In genomic region chr22:42855726-42856125, GRCh38 we compare ENCODE assay signal across 8 cellular contexts. TPM values are rescaled to one million over a fixed set of nuclear protein-coding genes. Genes with fewer than 3 reads are reported as not detected.
DNase-seq lines count a peak whose midpoint lies in the region; ATAC-seq, FAIRE-seq and TF ChIP-seq lines count a peak whose summit lies in the region.

No MANE protein-coding gene starts in this region.

- H3K27me3 ChIP-seq in WERI-Rb-1 (ENCODE audit: insufficient read depth, low read depth, severe bottlenecking) (no peaks in the 10 kb centered on the region), skeletal muscle tissue (ENCODE audit: control insufficient read depth in 3 of 3, insufficient read depth in 3 of 3, low read length in 3 of 3) (no peaks in the 10 kb centered on the region)

- DNase-seq in GM12892 (ENCODE audit: insufficient read length) (no peak), WERI-Rb-1 (no peak), fibroblast of villous mesenchyme (ENCODE audit: low read depth) (no peak), D721Med (ENCODE audit: insufficient read length, low spot score) (no peak), omental fat pad (ENCODE audit: low spot score) (no peak), NCI-H2029 treated with DMSO at 0.1 percent for 48 hours (lab: John Stamatoyannopoulos, UW) (no peak)
- DNase-seq in stimulated activated CD4-positive, alpha-beta T cell treated with anti-CD3 and anti-CD28 coated beads, Interleukin-15, amount 100 ng/mL, for 24 hours: no peak

- no peak for TF ChIP-seq CTCF in WERI-Rb-1 (IDR thresholded peaks at IDR 0.05; ENCODE audit: low read depth, low read length)
- TF ChIP-seq CTCF in fibroblast of villous mesenchyme (IDR thresholded peaks at IDR 0.05; ENCODE audit: insufficient read depth, low read depth, low read length): no peak
- TF ChIP-seq CTCF in D721Med (IDR thresholded peaks at IDR 0.05; ENCODE audit: insufficient read depth, missing control alignments): no peak
- TF ChIP-seq CTCF in omental fat pad (IDR thresholded peaks at IDR 0.05): no peak

- peaks cover 17 to 35% (median 31%) of the 10 kb centered on the region in 3 donors for H3K4me1 ChIP-seq in skeletal muscle tissue (ENCODE audit: control insufficient read depth in 3 of 3, insufficient read depth in 3 of 3, low read length in 3 of 3)

- H3K9me3 ChIP-seq in WERI-Rb-1 (ENCODE audit: severe bottlenecking): peaks cover 5% of the 10 kb centered on the region
- no peaks in the 10 kb centered on the region for H3K9me3 ChIP-seq in skeletal muscle tissue (ENCODE audit: control insufficient read depth in 3 of 3, low read length in 3 of 3)

- H3K9ac ChIP-seq in skeletal muscle tissue (ENCODE audit: low read depth in 1 of 3, low read length in 3 of 3): peak overlapping the region; percentile 91 to 97 (median 91)

- peak overlapping the region; percentile 77 for H3K4me3 ChIP-seq in WERI-Rb-1 (ENCODE audit: low read depth, low read length)
- H3K4me3 ChIP-seq in fibroblast of villous mesenchyme (ENCODE audit: low read depth, low read length): peak overlapping the region; percentile 89
- peak overlapping the region; percentile 89 to 93 (median 92) for H3K4me3 ChIP-seq in skeletal muscle tissue (ENCODE audit: low read length in 3 of 3)

- peak; percentile 5 for FAIRE-seq in GM12892 (lab: Jason Lieb, UNC)
- FAIRE-seq in D721Med (lab: Jason Lieb, UNC): no peak

- no peak for TF ChIP-seq POLR2A in GM12892 (IDR thresholded peaks at IDR 0.05; ENCODE audit: low read depth, low read length)

- H3K36me3 ChIP-seq in WERI-Rb-1 (peaks cover 3% of the 10 kb centered on the region; the same call in 1 of the 2 replicates), skeletal muscle tissue (ENCODE audit: control insufficient read depth in 3 of 3, insufficient read depth in 3 of 3, low read length in 3 of 3) (peaks cover 0 to 3% (median 0%) of the 10 kb centered on the region in 3 donors)

- H3K27ac ChIP-seq in WERI-Rb-1 (no peak overlapping the region), skeletal muscle tissue (ENCODE audit: low read depth, low read length) (peak overlapping the region; percentile 94)

- ATAC-seq in omental fat pad (ENCODE audit: low FRiP score): no peak

RNA-seq across cellular contexts. Expression of gene ARFGAP3, which starts 1.3 kb away (rescaled TPM):
- polyA plus RNA-seq in GM12892 (2012; ENCODE audit: missing spikeins): 38.4 TPM
- total RNA-seq in fibroblast of villous mesenchyme: 69.6 and 98.9 TPM in 2 replicates
- 32.9 TPM for total RNA-seq in skeletal muscle tissue
- total RNA-seq in omental fat pad: 100 to 1,000 TPM in 1 of 4 donors, 10 to 100 TPM in 3; 43.0 to 106 (median 50.5) TPM
